ENCODE assay signal across 8 cellular contexts in genomic region chr6:152637422-152638047, GRCh38. TPM values are rescaled to one million over a fixed set of nuclear protein-coding genes. Genes with fewer than 3 reads are reported as not detected.
DNase-seq lines count a peak whose midpoint lies in the region; ATAC-seq and TF ChIP-seq lines count a peak whose summit lies in the region.

No MANE protein-coding gene starts in this region.

- no peak overlapping the region for H3K4me3 ChIP-seq in CD8-positive, alpha-beta T cell (ENCODE audit: low read depth, low read length)
- peak overlapping the region; percentile 70 to 81 for H3K4me3 ChIP-seq in foreskin fibroblast (ENCODE audit: low read depth in 1 of 2, low read length in 2 of 2)
- H3K4me3 ChIP-seq in ovary = peak overlapping the region; percentile 84

- H3K4me1 ChIP-seq in CD8-positive, alpha-beta T cell (ENCODE audit: insufficient read depth, low read length) = no peaks in the 10 kb centered on the region
- peaks cover 1% of the 10 kb centered on the region for H3K4me1 ChIP-seq in ovary (ENCODE audit: insufficient read depth)

- TF ChIP-seq EP300 in ovary (IDR thresholded peaks at IDR 0.05) = no peak

- TF ChIP-seq POLR2A in ovary (IDR thresholded peaks at IDR 0.05) = no peak

- intact Hi-C loops in CD8-positive, alpha-beta T cell (cut with DNase I, micrococcal nuclease) = no loop called here
- intact Hi-C loops in ovary (cut with DNase I) = loop anchor here in 2 of 4 donors (5.0 to 10.0 kb wide), 2 partner anchors 70 to 83 kb away; no protein-coding TSS in a partner anchor

- H3K27me3 Mint-ChIP-seq in CD8-positive, alpha-beta T cell (ENCODE audit: low read depth) = peaks cover 36% of the 10 kb centered on the region
- H3K27me3 Mint-ChIP-seq in T-cell = peaks cover 24 to 34% of the 10 kb centered on the region in 2 donors

- POLR2A ChIA-PET in CD8-positive, alpha-beta T cell (lab: Charles Lee) = no interaction called here
- POLR2A ChIA-PET in T-cell (lab: Charles Lee) = no interaction called here

- DNase-seq in CD8-positive, alpha-beta T cell = no peak
- no peak for DNase-seq in T-cell
- peak in 1 of 2 donors; percentile 20 for DNase-seq in foreskin fibroblast
- DNase-seq in ovary = no peak
- DNase-seq in kidney glomerular epithelial cell (lab: John Stamatoyannopoulos, UW) = no peak
- no peak for DNase-seq in NCI-H526 treated with DMSO at 0.1 percent for 48 hours (lab: John Stamatoyannopoulos, UW)
- DNase-seq in effector CD8-positive, alpha-beta T cell (lab: John Stamatoyannopoulos, UW) = no peak
- DNase-seq in NCI-H2029 treated with DMSO at 0.1 percent for 48 hours (lab: John Stamatoyannopoulos, UW) = no peak

- CTCF ChIA-PET in CD8-positive, alpha-beta T cell (lab: Charles Lee) = interaction anchor here (2.9 kb wide), 1 partner anchor 85 kb away, joined by 11 read pairs; no protein-coding TSS in a partner anchor
- CTCF ChIA-PET in T-cell (lab: Charles Lee) = no interaction called here

- no peak for ATAC-seq in CD8-positive, alpha-beta T cell
- no peak for ATAC-seq in T-cell (replicated peaks in 1 of 4)

- H3K9me3 Mint-ChIP-seq in CD8-positive, alpha-beta T cell = no peaks in the 10 kb centered on the region
- no peaks in the 10 kb centered on the region for H3K9me3 Mint-ChIP-seq in T-cell

- H3K27me3 ChIP-seq in CD8-positive, alpha-beta T cell (ENCODE audit: insufficient read depth, low read length) = no peaks in the 10 kb centered on the region
- H3K27me3 ChIP-seq in ovary = no peaks in the 10 kb centered on the region

- 44 to 46% (median 45%) methylated on average over 8 of the region's 8 CpGs for WGBS in ovary, 3 donors

- H3K4me1 Mint-ChIP-seq in CD8-positive, alpha-beta T cell (ENCODE audit: low read depth) = peaks cover 20% of the 10 kb centered on the region
- H3K4me1 Mint-ChIP-seq in T-cell = peaks cover 16 to 27% (median 24%) of the 10 kb centered on the region in 3 donors

- no peak overlapping the region for H3K27ac Mint-ChIP-seq in CD8-positive, alpha-beta T cell
- H3K27ac Mint-ChIP-seq in T-cell = no peak overlapping the region

- H3K9me3 ChIP-seq in CD8-positive, alpha-beta T cell (ENCODE audit: low read length) = no peaks in the 10 kb centered on the region
- no peaks in the 10 kb centered on the region for H3K9me3 ChIP-seq in ovary

- no peaks in the 10 kb centered on the region for H3K36me3 ChIP-seq in CD8-positive, alpha-beta T cell (ENCODE audit: insufficient read depth, low read length)
- H3K36me3 ChIP-seq in ovary = no peaks in the 10 kb centered on the region

- H3K36me3 Mint-ChIP-seq in CD8-positive, alpha-beta T cell = no peaks in the 10 kb centered on the region
- no peaks in the 10 kb centered on the region for H3K36me3 Mint-ChIP-seq in T-cell

- TF ChIP-seq CTCF in CD8-positive, alpha-beta T cell (IDR thresholded peaks at IDR 0.05) = no peak
- TF ChIP-seq CTCF in foreskin fibroblast (IDR thresholded peaks at IDR 0.05; ENCODE audit: low read depth, low read length) = no peak
- no peak for TF ChIP-seq CTCF in ovary (IDR thresholded peaks at IDR 0.05)

- H3K4me3 Mint-ChIP-seq in CD8-positive, alpha-beta T cell = peak overlapping the region; percentile 58
- peak overlapping the region; percentile 49 to 55 (median 50) for H3K4me3 Mint-ChIP-seq in T-cell

- H3K27ac ChIP-seq in CD8-positive, alpha-beta T cell (ENCODE audit: low read depth, low read length) = no peak overlapping the region
- H3K27ac ChIP-seq in ovary = no peak overlapping the region

RNA-seq across cellular contexts. Expression of gene SYNE1, which starts 0.4 kb away (rescaled TPM):
- 10 to 100 TPM; 88.2 to 90.2 TPM for total RNA-seq in CD8-positive, alpha-beta T cell
- 100 to 1,000 TPM; 174 to 235 (median 192) TPM for total RNA-seq in T-cell
- total RNA-seq in ovary = 100 to 1,000 TPM; 124 to 279 (median 180) TPM
- polyA plus RNA-seq in ovary = 10 to 100 TPM; 70.4 to 75.1 TPM
